Comparison of ENCODE assay signal across 1 cellular context in genomic region chr18:46310258-46310657, GRCh38.
TF ChIP-seq lines count a peak whose summit lies in the region.

No MANE protein-coding gene starts in this region.

TF ChIP-seq in GM23338, 12 proteins besides CTCF, POLR2A, EP300 and RAD21 (continued from another document):
- no peak for TF ChIP-seq ZNF462 (CRISPR knock-in tag; IDR thresholded peaks at IDR 0.05)
- TF ChIP-seq CREB1 (CRISPR knock-in tag; IDR thresholded peaks at IDR 0.05; ENCODE audit: low read depth), result no peak
- TF ChIP-seq JUNB (IDR thresholded peaks at IDR 0.05; ENCODE audit: unreplicated experiment), result no peak
TF ChIP-seq in GM23338: peak in this region for 0.
